16 cellular contexts compared by ENCODE assay signal in the genomic region with DNA sequence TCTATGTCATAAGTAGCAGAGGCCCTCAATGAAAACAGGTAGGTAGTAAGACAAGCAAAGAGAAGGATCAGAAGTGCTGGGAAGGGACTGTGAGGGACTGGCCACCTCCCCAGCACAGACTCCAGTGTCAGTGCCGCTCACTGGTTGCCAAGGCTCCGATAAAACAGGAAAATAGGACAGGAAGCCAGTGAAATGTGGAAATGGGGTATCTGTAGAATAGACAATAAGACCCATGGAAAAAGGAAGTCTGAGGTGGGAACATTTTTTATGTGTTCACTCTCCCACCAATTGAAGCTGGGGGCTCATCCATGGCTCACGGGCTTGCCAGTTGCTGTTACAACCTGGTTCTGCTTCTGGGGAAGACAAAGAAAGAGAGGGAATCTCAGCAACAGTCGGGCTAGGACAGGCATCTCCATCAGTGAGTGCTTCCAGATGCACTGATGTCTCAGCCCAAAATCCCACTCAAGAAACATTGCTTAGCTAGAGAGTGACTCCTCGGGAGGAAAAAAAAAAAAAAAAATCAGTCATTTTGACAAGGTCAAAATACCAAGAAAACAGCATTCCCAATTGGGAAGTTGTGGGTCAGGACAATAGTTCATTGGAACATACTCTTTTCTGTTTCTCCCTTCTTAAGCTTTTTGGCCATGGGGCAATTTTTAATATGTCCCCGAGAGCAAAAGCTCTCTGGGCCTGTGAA. TPM values are rescaled to one million over a fixed set of nuclear protein-coding genes. Genes with fewer than 3 reads are reported as not detected.
DNase-seq lines count a peak whose midpoint lies in the region; ATAC-seq and TF ChIP-seq lines count a peak whose summit lies in the region.
"Had no signal": no experiment of that assay in that cellular context is flagged by ENCODE, and none has a peak within 500 bp of the region (broad histone marks: within the 10 kb centered on the region; RNA-seq: fewer than 3 reads in every experiment).

No MANE protein-coding gene starts in this region.

- no peak for DNase-seq in left ventricle myocardium inferior
- DNase-seq in Right ventricle myocardium inferior (ENCODE audit: missing footprints): no peak
- no peak for DNase-seq in esophagus squamous epithelium (lab: John Stamatoyannopoulos, UW)
- DNase-seq in pulmonary artery endothelial cell (ENCODE audit: low read depth, low spot score): peak; percentile 55
- DNase-seq in vagina (ENCODE audit: extremely low spot score in 2 of 2): no peak
- DNase-seq in HFFc6: no peak
- no peak for DNase-seq in GM13976 (ENCODE audit: low spot score)
- DNase-seq: Calu3; CD4-positive, alpha-beta memory T cell; GM23248; MM.1S; NCI-H1092 treated with DMSO at 0.1 percent for 48 hours; NCI-H2081 treated with DMSO at 0.1 percent for 48 hours; NCI-H510A treated with DMSO at 0.1 percent for 48 hours; PC-9 had no signal

- H3K4me3 ChIP-seq in left ventricle myocardium inferior (no peak overlapping the region), esophagus squamous epithelium (no peak overlapping the region), vagina (no peak overlapping the region)
- H3K4me3 ChIP-seq: GM23248, PC-9 had no signal

- intact Hi-C loops in left ventricle myocardium inferior (cut with micrococcal nuclease): no loop called here
- intact Hi-C loops in Right ventricle myocardium inferior (cut with DNase I): no loop called here
- intact Hi-C loops in esophagus squamous epithelium (cut with DNase I): no loop called here
- intact Hi-C loops in vagina (cut with DNase I): loop anchor here (10.0 kb wide), 1 partner anchor 897 kb away; no protein-coding TSS in a partner anchor

- H3K4me1 Mint-ChIP-seq in HFFc6 (ENCODE audit: low read depth): no peaks in the 10 kb centered on the region

- H3K27ac ChIP-seq in left ventricle myocardium inferior (replicated peaks) (peak overlapping the region; percentile 96), esophagus squamous epithelium (peak overlapping the region in 3 of 4 donors; percentile 79 to 90 (median 87)), vagina (peak overlapping the region; percentile 20)
- H3K27ac ChIP-seq: GM23248, PC-9 had no signal

- TF ChIP-seq POLR2A in esophagus squamous epithelium (IDR thresholded peaks at IDR 0.05): no peak
- TF ChIP-seq POLR2A in vagina (IDR thresholded peaks at IDR 0.05): no peak

- H3K27me3 Mint-ChIP-seq in HFFc6 (ENCODE audit: insufficient read depth): peaks cover 13% of the 10 kb centered on the region

- H3K27ac Mint-ChIP-seq in HFFc6: no peak overlapping the region

- H3K4me3 Mint-ChIP-seq in HFFc6: no peak overlapping the region
- H3K4me3 Mint-ChIP-seq: CD4-positive, alpha-beta memory T cell had no signal

- H3K4me1 ChIP-seq in left ventricle myocardium inferior (peaks cover 47% of the 10 kb centered on the region), esophagus squamous epithelium (peaks cover 0 to 58% (median 19%) of the 10 kb centered on the region in 3 donors), vagina (peaks cover 15% of the 10 kb centered on the region)

- no peaks in the 10 kb centered on the region for H3K36me3 Mint-ChIP-seq in HFFc6 (ENCODE audit: low read depth)
- H3K36me3 Mint-ChIP-seq: CD4-positive, alpha-beta memory T cell had no signal

- in situ Hi-C loops in GM13976 (cut with MboI; ENCODE audit: low sequenced_read_pairs, unreplicated experiment): no loop called here

- no peaks in the 10 kb centered on the region for H3K27me3 ChIP-seq in left ventricle myocardium inferior (ENCODE audit: low read depth)
- H3K27me3 ChIP-seq in esophagus squamous epithelium: peaks cover 0 to 86% (median 2%) of the 10 kb centered on the region in 4 donors
- peaks cover under 1% of the 10 kb centered on the region for H3K27me3 ChIP-seq in vagina

- WGBS in esophagus squamous epithelium, 2 donors: 37 to 54% methylated on average over 5 to 6 of the region's 6 CpGs

- H3K9me3 Mint-ChIP-seq in HFFc6: no peaks in the 10 kb centered on the region

- no peak for TF ChIP-seq CTCF in left ventricle myocardium inferior (IDR thresholded peaks at IDR 0.05; ENCODE audit: borderline replicate concordance)
- TF ChIP-seq CTCF in esophagus squamous epithelium (IDR thresholded peaks at IDR 0.05): no peak
- no peak for TF ChIP-seq CTCF in vagina (IDR thresholded peaks at IDR 0.05)
- TF ChIP-seq CTCF in HFFc6 (IDR thresholded peaks at IDR 0.05): no peak
- TF ChIP-seq CTCF in GM13976 (IDR thresholded peaks at IDR 0.05; ENCODE audit: borderline replicate concordance, control extremely low read depth, extremely low read depth, insufficient read depth, missing control alignments): no peak

- H3K36me3 ChIP-seq in left ventricle myocardium inferior (no peaks in the 10 kb centered on the region), esophagus squamous epithelium (no peaks in the 10 kb centered on the region), vagina (no peaks in the 10 kb centered on the region)

- H3K9me3 ChIP-seq in left ventricle myocardium inferior (replicated peaks) (no peaks in the 10 kb centered on the region), esophagus squamous epithelium (no peaks in the 10 kb centered on the region), vagina (no peaks in the 10 kb centered on the region)

- ATAC-seq in Right ventricle myocardium inferior: no peak
- ATAC-seq in GM21825 (IDR thresholded peaks at IDR 0.05; ENCODE audit: unreplicated experiment): no peak

RNA-seq across cellular contexts. Expression of gene NFIB, which starts 27.6 kb away (rescaled TPM):
- total RNA-seq in left ventricle myocardium inferior (110 TPM), Right ventricle myocardium inferior (116 TPM), esophagus squamous epithelium (10 to 100 TPM; 16.8 to 38.1 (median 23.0) TPM), pulmonary artery endothelial cell (82.7 and 85.5 TPM in 2 replicates), vagina (73.4 TPM)
- total RNA-seq in HFFc6 (2021; fragmentation: NEBNext Ultra II Directional; extraction: Animal tissue kit (Norgen Biotek cat#: 25700)): 1 to 10 TPM in 4 of 6 experiments, under 1 TPM in 2; 0.69 to 6.2 (median 4.4) TPM
- total RNA-seq: CD4-positive, alpha-beta memory T cell had no signal

Comparison
In these comparisons a context has a peak if more than half of its experiments do, and no peak if none do; other contexts are left out.
1. H3K27ac ChIP-seq: peak in every context shown above with its lines; median percentile 96 in left ventricle myocardium inferior; 87 in esophagus squamous epithelium; 20 in vagina.